27 cellular contexts compared by ENCODE assay signal in the genomic region with DNA sequence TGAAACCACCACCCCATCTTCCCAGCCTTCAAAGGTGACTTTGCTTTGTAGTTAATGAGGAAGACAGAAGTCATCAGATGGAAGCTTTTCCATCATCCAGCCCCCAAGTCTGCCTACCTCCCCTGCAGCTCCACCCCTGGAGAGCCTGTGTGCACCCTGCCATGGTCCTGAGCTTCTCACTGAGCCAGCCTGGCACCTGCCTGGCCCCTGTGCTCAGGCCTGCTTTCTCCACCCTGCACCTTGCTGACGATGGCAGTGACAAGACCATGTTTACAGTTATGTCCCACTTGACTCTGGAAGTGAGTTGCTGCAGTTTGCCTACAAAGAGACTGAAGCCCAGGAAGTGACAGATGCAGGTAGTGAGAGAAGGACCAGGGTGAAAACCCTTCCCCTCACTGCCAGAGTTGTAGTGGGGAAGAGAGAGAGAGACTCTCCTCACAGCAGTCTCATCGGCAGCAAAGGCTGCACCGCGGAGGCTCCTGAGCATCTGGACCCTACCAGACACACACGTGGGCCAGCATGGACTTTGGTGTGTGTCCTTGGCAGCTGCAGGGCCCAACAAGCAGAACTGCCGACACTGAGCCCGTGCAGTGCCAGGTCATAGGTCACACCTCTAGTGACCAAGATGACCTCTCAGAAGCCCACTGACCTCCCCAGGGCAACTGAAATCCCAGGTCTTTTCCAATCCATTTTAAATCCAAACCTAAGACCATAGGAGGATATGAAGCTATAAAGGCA.
"Had no signal": no experiment of that assay in that cellular context is flagged by ENCODE, and none has a peak within 500 bp of the region (broad histone marks: within the 10 kb centered on the region; RNA-seq: fewer than 3 reads in every experiment).

No MANE protein-coding gene starts in this region.

- H3K4me3 ChIP-seq: ascending aorta, body of pancreas, K562 had no signal

- FAIRE-seq: K562, RCC 7860, TTC549 had no signal

- H3K36me3 Mint-ChIP-seq: activated naive CD4-positive, alpha-beta T cell treated with anti-CD3 and anti-CD28 coated beads, Interleukin-2, amount 50 U/mL, for 72 hours had no signal

- H3K36me3 ChIP-seq: ascending aorta had no signal

- H3K4me1 Mint-ChIP-seq: activated CD4-positive, alpha-beta memory T cell treated with anti-CD3 and anti-CD28 coated beads, Interleukin-2, amount 10 ng/mL, durations not matched to agents 7 days and 5 days; activated naive CD8-positive, alpha-beta T cell treated with anti-CD3 and anti-CD28 coated beads, Interleukin-2, amount 50 U/mL, for 24 hours; central memory CD8-positive, alpha-beta T cell had no signal

- H3K27ac ChIP-seq: ascending aorta, body of pancreas had no signal

- H3K27ac Mint-ChIP-seq: activated CD4-positive, alpha-beta memory T cell treated with anti-CD3 and anti-CD28 coated beads, Interleukin-2, amount 10 ng/mL, durations not matched to agents 7 days and 5 days; activated naive CD4-positive, alpha-beta T cell treated with anti-CD3 and anti-CD28 coated beads, Interleukin-2, amount 50 U/mL, for 72 hours; activated naive CD8-positive, alpha-beta T cell treated with anti-CD3 and anti-CD28 coated beads, Interleukin-2, amount 50 U/mL, for 24 hours; activated T-helper 17 cell treated with anti-CD3 and anti-CD28 coated beads, Interleukin-2, amount 50 U/mL, for 72 hours had no signal

- H3K27me3 ChIP-seq: ascending aorta, body of pancreas had no signal

- DNase-seq: activated CD4-positive, alpha-beta memory T cell treated with anti-CD3 and anti-CD28 coated beads, Interleukin-2, amount 10 ng/mL, durations not matched to agents 7 days and 5 days; activated CD4-positive, alpha-beta T cell treated with anti-CD3 and anti-CD28 coated beads, Interleukin-2, amount 50 U/mL, for 1 hour; activated CD4-positive, CD25-positive, alpha-beta regulatory T cell; activated naive CD8-positive, alpha-beta T cell treated with anti-CD3 and anti-CD28 coated beads, Interleukin-2, amount 50 U/mL, for 24 hours; activated T-cell treated with anti-CD3 and anti-CD28 coated beads for 4 hours; activated T-cell treated with anti-CD3 and anti-CD28 coated beads, Interleukin-2, amount 50 U/mL, for 48 hours; amniotic stem cell; body of pancreas; Karpas-422; MM.1S; NCI-H1105; NCI-H1436; NCI-H1694 treated with DMSO at 0.1 percent for 48 hours; NCI-H2081; NCI-H446; NCI-H524; PC-3; SHP77; T-helper 2 cell; T1000 had no signal

- H3K9me3 Mint-ChIP-seq: activated CD4-positive, alpha-beta memory T cell treated with anti-CD3 and anti-CD28 coated beads, Interleukin-2, amount 10 ng/mL, durations not matched to agents 7 days and 5 days; activated naive CD4-positive, alpha-beta T cell treated with anti-CD3 and anti-CD28 coated beads, Interleukin-2, amount 50 U/mL, for 72 hours; activated naive CD8-positive, alpha-beta T cell treated with anti-CD3 and anti-CD28 coated beads, Interleukin-2, amount 50 U/mL, for 24 hours; activated T-helper 17 cell treated with anti-CD3 and anti-CD28 coated beads, Interleukin-2, amount 50 U/mL, for 72 hours; central memory CD8-positive, alpha-beta T cell had no signal

- H3K9me3 ChIP-seq: ascending aorta, body of pancreas had no signal

- H3K4me1 ChIP-seq: ascending aorta, body of pancreas had no signal

- ATAC-seq: activated naive CD4-positive, alpha-beta T cell treated with anti-CD3 and anti-CD28 coated beads, Interleukin-2, amount 50 U/mL, for 72 hours; activated naive CD8-positive, alpha-beta T cell treated with anti-CD3 and anti-CD28 coated beads, Interleukin-2, amount 50 U/mL, for 24 hours; activated T-helper 17 cell treated with anti-CD3 and anti-CD28 coated beads, Interleukin-2, amount 50 U/mL, for 72 hours; body of pancreas; K562; PC-3 had no signal

- H3K4me3 Mint-ChIP-seq: activated CD4-positive, alpha-beta memory T cell treated with anti-CD3 and anti-CD28 coated beads, Interleukin-2, amount 10 ng/mL, durations not matched to agents 7 days and 5 days; activated naive CD8-positive, alpha-beta T cell treated with anti-CD3 and anti-CD28 coated beads, Interleukin-2, amount 50 U/mL, for 24 hours; activated T-helper 17 cell treated with anti-CD3 and anti-CD28 coated beads, Interleukin-2, amount 50 U/mL, for 72 hours; central memory CD8-positive, alpha-beta T cell had no signal
